Comparison of ENCODE assay signal across 8 cellular contexts in the genomic region with DNA sequence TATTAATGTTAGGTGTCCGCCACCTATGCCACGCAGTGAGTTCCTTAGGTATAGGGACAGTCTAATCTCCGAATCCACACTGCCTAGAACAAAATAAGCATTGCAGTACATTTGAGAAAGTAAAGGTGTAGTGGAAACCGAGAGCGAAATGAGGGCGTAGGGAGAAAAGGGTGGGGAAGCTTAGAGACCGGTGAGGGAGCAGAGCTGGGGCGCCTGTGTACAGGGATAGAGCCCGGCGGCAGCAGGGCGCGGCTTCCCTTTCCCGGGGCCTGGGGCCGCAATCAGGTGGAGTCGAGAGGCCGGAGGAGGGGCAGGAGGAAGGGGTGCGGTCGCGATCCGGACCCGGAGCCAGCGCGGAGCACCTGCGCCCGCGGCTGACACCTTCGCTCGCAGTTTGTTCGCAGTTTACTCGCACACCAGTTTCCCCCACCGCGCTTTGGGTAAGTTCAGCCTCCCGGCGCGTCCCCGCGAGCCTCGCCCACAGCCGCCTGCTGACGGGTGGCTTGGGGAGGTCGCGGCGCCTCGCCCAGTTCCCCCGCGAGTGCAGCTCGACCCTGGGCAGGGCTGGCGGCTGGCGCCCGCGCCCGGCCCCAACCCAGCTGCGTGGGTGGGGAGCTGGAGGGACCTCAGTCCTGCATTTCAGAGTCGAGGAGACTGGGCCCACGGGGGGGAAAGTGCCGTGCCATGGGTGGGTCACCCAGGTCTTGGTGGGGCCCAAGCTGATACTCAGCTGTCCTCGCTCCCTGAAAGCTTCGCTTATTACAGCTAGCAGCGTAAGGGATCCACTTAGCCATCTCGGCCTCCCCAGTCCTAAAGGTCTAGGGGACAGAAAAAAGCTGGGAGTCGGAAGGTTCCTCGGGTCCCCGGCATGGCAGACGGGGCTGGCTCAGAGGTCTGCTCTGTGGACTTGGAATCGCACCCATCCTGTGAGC. TPM values are rescaled to one million over a fixed set of nuclear protein-coding genes. Genes with fewer than 3 reads are reported as not detected.
DNase-seq lines count a peak whose midpoint lies in the region; ATAC-seq and TF ChIP-seq lines count a peak whose summit lies in the region.

A gene with protein sequence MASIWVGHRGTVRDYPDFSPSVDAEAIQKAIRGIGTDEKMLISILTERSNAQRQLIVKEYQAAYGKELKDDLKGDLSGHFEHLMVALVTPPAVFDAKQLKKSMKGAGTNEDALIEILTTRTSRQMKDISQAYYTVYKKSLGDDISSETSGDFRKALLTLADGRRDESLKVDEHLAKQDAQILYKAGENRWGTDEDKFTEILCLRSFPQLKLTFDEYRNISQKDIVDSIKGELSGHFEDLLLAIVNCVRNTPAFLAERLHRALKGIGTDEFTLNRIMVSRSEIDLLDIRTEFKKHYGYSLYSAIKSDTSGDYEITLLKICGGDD (plus strand): TSS at position 351 of the 932 bp plus-strand sequence. CDS start 2,704 bp downstream, outside the sequence.

- peak within 1 kb of the TSS; percentile 71 for H3K4me3 Mint-ChIP-seq in activated T-cell treated with anti-CD3 and anti-CD28 coated beads, Interleukin-2, amount 50 U/mL, for 24 hours
- H3K4me3 Mint-ChIP-seq in activated naive CD8-positive, alpha-beta T cell = peak within 1 kb of the TSS; percentile 84

- peak; percentile 13; the same call in 1 of the 2 replicates for TF ChIP-seq EP300 in Ishikawa (IDR thresholded peaks at IDR 0.05; ENCODE audit: borderline replicate concordance)

- peak; percentile 35 for DNase-seq in activated T-cell treated with anti-CD3 and anti-CD28 coated beads, Interleukin-2, amount 50 U/mL, for 24 hours
- DNase-seq in activated T-cell treated with anti-CD3 and anti-CD28 coated beads, Interleukin-2, amount 50 U/mL, for 1 hour = no peak
- peak; percentile 71 for DNase-seq in left ventricle myocardium superior
- DNase-seq in prostate gland (ENCODE audit: low spot score) = peak; percentile 73
- DNase-seq in middle frontal gyrus (ENCODE audit: extremely low spot score, low spot score) = no peak
- DNase-seq in activated CD4-positive, CD25-positive, alpha-beta regulatory T cell treated with anti-CD3 and anti-CD28 coated beads, Interleukin-2, amount 50 U/mL, for 72 hours = no peak

- peak within 1 kb of the TSS; percentile 92 to 95 for H3K27ac ChIP-seq in prostate gland

- no peaks in the 10 kb centered on the region for H3K9me3 ChIP-seq in prostate gland

- H3K36me3 ChIP-seq in prostate gland = no peaks in the 10 kb centered on the region

- TF ChIP-seq POLR2A in prostate gland (IDR thresholded peaks at IDR 0.05) = peak; percentile 61

- no peaks in the 10 kb centered on the region for H3K36me3 Mint-ChIP-seq in activated T-cell treated with anti-CD3 and anti-CD28 coated beads, Interleukin-2, amount 50 U/mL, for 24 hours (ENCODE audit: low read depth)
- no peaks in the 10 kb centered on the region for H3K36me3 Mint-ChIP-seq in activated naive CD8-positive, alpha-beta T cell

- H3K4me3 ChIP-seq in prostate gland = peak within 1 kb of the TSS; percentile 53 to 58

- no peaks in the 10 kb centered on the region for H3K4me1 ChIP-seq in prostate gland (replicated peaks)

- peaks cover 9% of the 10 kb centered on the region for H3K4me1 Mint-ChIP-seq in activated T-cell treated with anti-CD3 and anti-CD28 coated beads, Interleukin-2, amount 50 U/mL, for 24 hours (ENCODE audit: low read depth)
- H3K4me1 Mint-ChIP-seq in activated naive CD8-positive, alpha-beta T cell (ENCODE audit: low read depth) = peaks cover 12% of the 10 kb centered on the region

- H3K27me3 Mint-ChIP-seq in activated T-cell treated with anti-CD3 and anti-CD28 coated beads, Interleukin-2, amount 50 U/mL, for 24 hours = peaks cover 42% of the 10 kb centered on the region
- peaks cover 30% of the 10 kb centered on the region for H3K27me3 Mint-ChIP-seq in activated naive CD8-positive, alpha-beta T cell

- no peak for TF ChIP-seq CTCF in prostate gland (IDR thresholded peaks at IDR 0.05)

- peak; percentile 93 for ATAC-seq in left ventricle myocardium superior

- no peaks in the 10 kb centered on the region for H3K9me3 Mint-ChIP-seq in activated T-cell treated with anti-CD3 and anti-CD28 coated beads, Interleukin-2, amount 50 U/mL, for 24 hours
- H3K9me3 Mint-ChIP-seq in activated naive CD8-positive, alpha-beta T cell (ENCODE audit: low read depth) = no peaks in the 10 kb centered on the region

- intact Hi-C loops in left ventricle myocardium superior (cut with micrococcal nuclease) = no loop called here
- intact Hi-C loops in prostate gland (cut with DNase I) = no loop called here

- TF ChIP-seq RAD21 in Ishikawa (IDR thresholded peaks at IDR 0.05; ENCODE audit: low read depth) = no peak

- no peaks in the 10 kb centered on the region for H3K27me3 ChIP-seq in prostate gland (replicated peaks; ENCODE audit: insufficient read depth)

- no peak within 1 kb of the TSS for H3K27ac Mint-ChIP-seq in activated T-cell treated with anti-CD3 and anti-CD28 coated beads, Interleukin-2, amount 50 U/mL, for 24 hours
- peak within 1 kb of the TSS; percentile 37 for H3K27ac Mint-ChIP-seq in activated naive CD8-positive, alpha-beta T cell

- 6% methylated on average over 65 of the region's 65 CpGs for WGBS in prostate gland

TF ChIP-seq in Ishikawa, 13 proteins besides CTCF, POLR2A, EP300 and RAD21:
- TF ChIP-seq YY1 (IDR thresholded peaks at IDR 0.05; ENCODE audit: low read depth) (no peak), EGR1 (IDR thresholded peaks at IDR 0.05) (peak; percentile 89), NFIC (IDR thresholded peaks at IDR 0.05) (no peak; the same call in 1 of the 2 replicates), ZBTB7A (IDR thresholded peaks at IDR 0.05; ENCODE audit: low read depth) (peak; percentile 74; the same call in 1 of the 2 replicates), CEBPB (IDR thresholded peaks at IDR 0.05) (no peak; the same call in 1 of the 2 replicates), TAF1 (IDR thresholded peaks at IDR 0.05; ENCODE audit: low read depth) (peak; percentile 65; the same call in 1 of the 2 replicates), TEAD4 (IDR thresholded peaks at IDR 0.05) (no peak), TCF12 (IDR thresholded peaks at IDR 0.05; ENCODE audit: low read depth) (no peak; the same call in 1 of the 2 replicates), FOXM1 (IDR thresholded peaks at IDR 0.05; ENCODE audit: borderline replicate concordance, low read depth) (no peak), CREB1 (IDR thresholded peaks at IDR 0.05; ENCODE audit: low read depth) (no peak)
- TF ChIP-seq, protein P1, sequence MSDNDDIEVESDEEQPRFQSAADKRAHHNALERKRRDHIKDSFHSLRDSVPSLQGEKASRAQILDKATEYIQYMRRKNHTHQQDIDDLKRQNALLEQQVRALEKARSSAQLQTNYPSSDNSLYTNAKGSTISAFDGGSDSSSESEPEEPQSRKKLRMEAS (IDR thresholded peaks at IDR 0.05) = no peak
- TF ChIP-seq, protein P2, sequence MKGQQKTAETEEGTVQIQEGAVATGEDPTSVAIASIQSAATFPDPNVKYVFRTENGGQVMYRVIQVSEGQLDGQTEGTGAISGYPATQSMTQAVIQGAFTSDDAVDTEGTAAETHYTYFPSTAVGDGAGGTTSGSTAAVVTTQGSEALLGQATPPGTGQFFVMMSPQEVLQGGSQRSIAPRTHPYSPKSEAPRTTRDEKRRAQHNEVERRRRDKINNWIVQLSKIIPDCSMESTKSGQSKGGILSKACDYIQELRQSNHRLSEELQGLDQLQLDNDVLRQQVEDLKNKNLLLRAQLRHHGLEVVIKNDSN (IDR thresholded peaks at IDR 0.05) = 0 out of 2 replicates have a peak, but pooled peaks have one; percentile 4
- TF ChIP-seq, protein P3, sequence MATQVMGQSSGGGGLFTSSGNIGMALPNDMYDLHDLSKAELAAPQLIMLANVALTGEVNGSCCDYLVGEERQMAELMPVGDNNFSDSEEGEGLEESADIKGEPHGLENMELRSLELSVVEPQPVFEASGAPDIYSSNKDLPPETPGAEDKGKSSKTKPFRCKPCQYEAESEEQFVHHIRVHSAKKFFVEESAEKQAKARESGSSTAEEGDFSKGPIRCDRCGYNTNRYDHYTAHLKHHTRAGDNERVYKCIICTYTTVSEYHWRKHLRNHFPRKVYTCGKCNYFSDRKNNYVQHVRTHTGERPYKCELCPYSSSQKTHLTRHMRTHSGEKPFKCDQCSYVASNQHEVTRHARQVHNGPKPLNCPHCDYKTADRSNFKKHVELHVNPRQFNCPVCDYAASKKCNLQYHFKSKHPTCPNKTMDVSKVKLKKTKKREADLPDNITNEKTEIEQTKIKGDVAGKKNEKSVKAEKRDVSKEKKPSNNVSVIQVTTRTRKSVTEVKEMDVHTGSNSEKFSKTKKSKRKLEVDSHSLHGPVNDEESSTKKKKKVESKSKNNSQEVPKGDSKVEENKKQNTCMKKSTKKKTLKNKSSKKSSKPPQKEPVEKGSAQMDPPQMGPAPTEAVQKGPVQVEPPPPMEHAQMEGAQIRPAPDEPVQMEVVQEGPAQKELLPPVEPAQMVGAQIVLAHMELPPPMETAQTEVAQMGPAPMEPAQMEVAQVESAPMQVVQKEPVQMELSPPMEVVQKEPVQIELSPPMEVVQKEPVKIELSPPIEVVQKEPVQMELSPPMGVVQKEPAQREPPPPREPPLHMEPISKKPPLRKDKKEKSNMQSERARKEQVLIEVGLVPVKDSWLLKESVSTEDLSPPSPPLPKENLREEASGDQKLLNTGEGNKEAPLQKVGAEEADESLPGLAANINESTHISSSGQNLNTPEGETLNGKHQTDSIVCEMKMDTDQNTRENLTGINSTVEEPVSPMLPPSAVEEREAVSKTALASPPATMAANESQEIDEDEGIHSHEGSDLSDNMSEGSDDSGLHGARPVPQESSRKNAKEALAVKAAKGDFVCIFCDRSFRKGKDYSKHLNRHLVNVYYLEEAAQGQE (IDR thresholded peaks at IDR 0.05; ENCODE audit: low read depth) = no peak
TF ChIP-seq in Ishikawa: peak in this region for 4.

RNA-seq across cellular contexts. Expression of the gene that starts here (rescaled TPM):
- 39.6 TPM for total RNA-seq in left ventricle myocardium superior
- total RNA-seq in prostate gland = 100 to 1,000 TPM in 1 of 2 donors, 10 to 100 TPM in 1; 43.3 to 144 TPM

Comparison
In these comparisons a context has a peak if more than half of its experiments do, and no peak if none do; other contexts are left out.
1. DNase-seq: peak in activated T-cell treated with anti-CD3 and anti-CD28 coated beads, Interleukin-2, amount 50 U/mL, for 24 hours (single experiment), left ventricle myocardium superior (single experiment) and prostate gland (single experiment); none in activated T-cell treated with anti-CD3 and anti-CD28 coated beads, Interleukin-2, amount 50 U/mL, for 1 hour (single experiment), middle frontal gyrus (single experiment) and activated CD4-positive, CD25-positive, alpha-beta regulatory T cell treated with anti-CD3 and anti-CD28 coated beads, Interleukin-2, amount 50 U/mL, for 72 hours (single experiment).